In genomic region chr9:124514125-124514524, GRCh38 we compare ENCODE assay signal across 29 cellular contexts. TPM values are rescaled to one million over a fixed set of nuclear protein-coding genes. Genes with fewer than 3 reads are reported as not detected.
"Had no signal": no experiment of that assay in that cellular context is flagged by ENCODE, and none has a peak within 500 bp of the region (broad histone marks: within the 10 kb centered on the region; RNA-seq: fewer than 3 reads in every experiment).

No MANE protein-coding gene starts in this region.

- H3K27ac ChIP-seq: breast epithelium, pancreas, psoas muscle, stomach, thyroid gland, upper lobe of right lung had no signal

- FAIRE-seq: endothelial cell of umbilical vein, pancreas had no signal

- ATAC-seq: activated naive CD8-positive, alpha-beta T cell treated with anti-CD3 and anti-CD28 coated beads, Interleukin-2, amount 50 U/mL, for 24 hours; activated T-helper 17 cell treated with anti-CD3 and anti-CD28 coated beads, Interleukin-2, amount 50 U/mL, for 72 hours; stimulated activated naive B cell treated with anti-CD40 and anti-IgM and Interleukin-4, amounts not matched to agents 10 μg/mL and 1 μg/mL and 100 μg/mL, for 72 hours had no signal

- H3K9me3 ChIP-seq: breast epithelium, pancreas, psoas muscle, stomach, thyroid gland, upper lobe of right lung had no signal

- DNase-seq: activated CD4-positive, alpha-beta memory T cell treated with anti-CD3 and anti-CD28 coated beads, Interleukin-2, amount 10 ng/mL, durations not matched to agents 7 days and 5 days; activated CD4-positive, alpha-beta T cell treated with anti-CD3 and anti-CD28 coated beads, Interleukin-2, amount 10 ng/mL, durations not matched to agents 7 days and 5 days; activated CD4-positive, CD25-positive, alpha-beta regulatory T cell treated with anti-CD3 and anti-CD28 coated beads, Interleukin-2, amount 50 U/mL, for 72 hours; activated CD8-positive, alpha-beta memory T cell treated with anti-CD3 and anti-CD28 coated beads, Interleukin-2, amount 50 U/mL, for 48 hours; activated gamma-delta T cell treated with Interleukin-2 at 50 U/mL for 16 hours; activated naive CD8-positive, alpha-beta T cell treated with anti-CD3 and anti-CD28 coated beads, Interleukin-2, amount 50 U/mL, for 24 hours; activated T-cell treated with anti-CD3 and anti-CD28 coated beads, Interleukin-2, amount 50 U/mL, for 4 hours; central memory CD4-positive, alpha-beta T cell; hippocampal formation; immature natural killer cell; naive B cell; pancreas; psoas muscle; stimulated activated CD4-positive, alpha-beta T cell treated with anti-CD3 and anti-CD28 coated beads, Interleukin-15, amount 100 ng/mL, for 24 hours; stimulated activated CD4-positive, alpha-beta T cell treated with anti-CD3 and anti-CD28 coated beads, Interleukin-2, amount 100 ng/mL, for 24 hours; stimulated activated naive B cell treated with anti-CD40 and anti-IgM and Interleukin-4, amounts not matched to agents 10 μg/mL and 1 μg/mL and 100 μg/mL, for 72 hours; stomach; T-helper 9 cell; thyroid gland; upper lobe of right lung had no signal

- H3K9me3 Mint-ChIP-seq: activated CD4-positive, alpha-beta memory T cell treated with anti-CD3 and anti-CD28 coated beads, Interleukin-2, amount 10 ng/mL, durations not matched to agents 7 days and 5 days; activated CD4-positive, alpha-beta T cell treated with anti-CD3 and anti-CD28 coated beads, Interleukin-2, amount 10 ng/mL, durations not matched to agents 7 days and 5 days; activated naive CD4-positive, alpha-beta T cell treated with anti-CD3 and anti-CD28 coated beads, Interleukin-2, amount 50 U/mL, for 24 hours; activated naive CD8-positive, alpha-beta T cell treated with anti-CD3 and anti-CD28 coated beads, Interleukin-2, amount 50 U/mL, for 24 hours; activated T-cell treated with anti-CD3 and anti-CD28 coated beads, Interleukin-2, amount 50 U/mL, for 4 hours; activated T-helper 17 cell treated with anti-CD3 and anti-CD28 coated beads, Interleukin-2, amount 50 U/mL, for 72 hours; immature natural killer cell; mesothelial cell of epicardium; naive B cell; stimulated activated naive B cell treated with anti-CD40 and anti-IgM and Interleukin-4, amounts not matched to agents 10 μg/mL and 1 μg/mL and 100 μg/mL, for 72 hours had no signal

- H3K4me1 Mint-ChIP-seq: activated CD4-positive, alpha-beta memory T cell treated with anti-CD3 and anti-CD28 coated beads, Interleukin-2, amount 10 ng/mL, durations not matched to agents 7 days and 5 days; activated CD4-positive, alpha-beta T cell treated with anti-CD3 and anti-CD28 coated beads, Interleukin-2, amount 10 ng/mL, durations not matched to agents 7 days and 5 days; activated T-helper 17 cell treated with anti-CD3 and anti-CD28 coated beads, Interleukin-2, amount 50 U/mL, for 72 hours; immature natural killer cell had no signal

- H3K4me3 Mint-ChIP-seq: activated CD4-positive, alpha-beta memory T cell treated with anti-CD3 and anti-CD28 coated beads, Interleukin-2, amount 10 ng/mL, durations not matched to agents 7 days and 5 days; activated CD4-positive, alpha-beta T cell treated with anti-CD3 and anti-CD28 coated beads, Interleukin-2, amount 10 ng/mL, durations not matched to agents 7 days and 5 days; activated naive CD4-positive, alpha-beta T cell treated with anti-CD3 and anti-CD28 coated beads, Interleukin-2, amount 50 U/mL, for 24 hours; activated naive CD8-positive, alpha-beta T cell treated with anti-CD3 and anti-CD28 coated beads, Interleukin-2, amount 50 U/mL, for 24 hours; activated T-cell treated with anti-CD3 and anti-CD28 coated beads, Interleukin-2, amount 50 U/mL, for 4 hours; activated T-helper 17 cell treated with anti-CD3 and anti-CD28 coated beads, Interleukin-2, amount 50 U/mL, for 72 hours; immature natural killer cell; mesothelial cell of epicardium; naive B cell; stimulated activated naive B cell treated with anti-CD40 and anti-IgM and Interleukin-4, amounts not matched to agents 10 μg/mL and 1 μg/mL and 100 μg/mL, for 72 hours had no signal

- H3K36me3 Mint-ChIP-seq: activated naive CD4-positive, alpha-beta T cell treated with anti-CD3 and anti-CD28 coated beads, Interleukin-2, amount 50 U/mL, for 24 hours; immature natural killer cell; mesothelial cell of epicardium; naive B cell; stimulated activated naive B cell treated with anti-CD40 and anti-IgM and Interleukin-4, amounts not matched to agents 10 μg/mL and 1 μg/mL and 100 μg/mL, for 72 hours had no signal

- H3K4me1 ChIP-seq: breast epithelium, pancreas, psoas muscle, thyroid gland, upper lobe of right lung had no signal

- H3K27me3 ChIP-seq: breast epithelium, pancreas, thyroid gland, upper lobe of right lung had no signal

- H3K27ac Mint-ChIP-seq: activated CD4-positive, alpha-beta memory T cell treated with anti-CD3 and anti-CD28 coated beads, Interleukin-2, amount 10 ng/mL, durations not matched to agents 7 days and 5 days; activated CD4-positive, alpha-beta T cell treated with anti-CD3 and anti-CD28 coated beads, Interleukin-2, amount 10 ng/mL, durations not matched to agents 7 days and 5 days; activated naive CD4-positive, alpha-beta T cell treated with anti-CD3 and anti-CD28 coated beads, Interleukin-2, amount 50 U/mL, for 24 hours; activated naive CD8-positive, alpha-beta T cell treated with anti-CD3 and anti-CD28 coated beads, Interleukin-2, amount 50 U/mL, for 24 hours; activated T-helper 17 cell treated with anti-CD3 and anti-CD28 coated beads, Interleukin-2, amount 50 U/mL, for 72 hours; immature natural killer cell; mesothelial cell of epicardium; naive B cell; stimulated activated naive B cell treated with anti-CD40 and anti-IgM and Interleukin-4, amounts not matched to agents 10 μg/mL and 1 μg/mL and 100 μg/mL, for 72 hours had no signal

- H3K4me3 ChIP-seq: breast epithelium, pancreas, psoas muscle, smooth muscle cell, stomach, thyroid gland, upper lobe of right lung had no signal

- H3K4me2 ChIP-seq: smooth muscle cell had no signal

- H3K27me3 Mint-ChIP-seq: activated CD4-positive, alpha-beta T cell treated with anti-CD3 and anti-CD28 coated beads, Interleukin-2, amount 10 ng/mL, durations not matched to agents 7 days and 5 days had no signal

- H3K36me3 ChIP-seq: breast epithelium, pancreas, stomach, thyroid gland, upper lobe of right lung had no signal

RNA-seq across cellular contexts. Expression of gene NR5A1, which starts 6.9 kb away (rescaled TPM):
- total RNA-seq: activated CD4-positive, alpha-beta memory T cell treated with anti-CD3 and anti-CD28 coated beads, Interleukin-2, amount 10 ng/mL, durations not matched to agents 7 days and 5 days; activated CD4-positive, alpha-beta T cell treated with anti-CD3 and anti-CD28 coated beads, Interleukin-2, amount 10 ng/mL, durations not matched to agents 7 days and 5 days; activated T-helper 17 cell treated with anti-CD3 and anti-CD28 coated beads, Interleukin-2, amount 50 U/mL, for 72 hours; breast epithelium; endothelial cell of umbilical vein; fibroblast of lung; fibroblast of villous mesenchyme; kidney epithelial cell; smooth muscle cell; stomach; upper lobe of right lung had no signal
- polyA plus RNA-seq: endothelial cell of umbilical vein, fibroblast of lung, immature natural killer cell, smooth muscle cell had no signal
